Comparison of ENCODE assay signal across 7 cellular contexts in genomic region chr5:91389555-91389954, GRCh38. TPM values are rescaled to one million over a fixed set of nuclear protein-coding genes. Genes with fewer than 3 reads are reported as not detected.
DNase-seq lines count a peak whose midpoint lies in the region; ATAC-seq and TF ChIP-seq lines count a peak whose summit lies in the region.
"Not testable (repeated sequence)": the region's sequence is repeated elsewhere in the genome, so short reads cannot be mapped to it uniquely, and the experiment has no call there.

No MANE protein-coding gene starts in this region.

- peak overlapping the region; percentile 68 for H3K27ac ChIP-seq in parathyroid adenoma

- H3K9me3 ChIP-seq in T-helper 17 cell (ENCODE audit: control insufficient read depth, low read length, poor library complexity, severe bottlenecking); parathyroid adenoma (ENCODE audit: control insufficient read depth, low read length): not testable (repeated sequence)

- H3K79me2 ChIP-seq in parathyroid adenoma = not testable (repeated sequence)

- H3K36me3 ChIP-seq in parathyroid adenoma (ENCODE audit: control insufficient read depth, insufficient read depth, low read length) = not testable (repeated sequence)

- H3K27me3 Mint-ChIP-seq in T-helper 17 cell; activated T-helper 1 cell treated with anti-CD3 and anti-CD28 coated beads, Interleukin-12 subunit alpha, Interleukin-12 subunit beta, Interleukin-2, Interleukin-4 antibody, amounts not matched to agents 30 ng/mL and 10 ng/mL and 1 ng/mL, durations not matched to agents 14 hours and 24 hours and 36 hours (ENCODE audit: insufficient read depth); activated naive CD8-positive, alpha-beta T cell treated with anti-CD3 and anti-CD28 coated beads, Interleukin-2, amount 10 ng/mL, durations not matched to agents 7 days and 5 days; central memory CD8-positive, alpha-beta T cell; effector memory CD8-positive, alpha-beta T cell; natural killer cell (ENCODE audit: low read depth in 2 of 2): not testable (repeated sequence)

- H3K4me1 ChIP-seq in parathyroid adenoma = peaks cover 18% of the 10 kb centered on the region

- DNase-seq in T-helper 17 cell; activated T-helper 1 cell treated with anti-CD3 and anti-CD28 coated beads, Interleukin-12 subunit alpha, Interleukin-12 subunit beta, Interleukin-2, Interleukin-4 antibody, amounts not matched to agents 30 ng/mL and 10 ng/mL and 1 ng/mL, durations not matched to agents 14 hours and 24 hours and 36 hours (ENCODE audit: low spot score); activated naive CD8-positive, alpha-beta T cell treated with anti-CD3 and anti-CD28 coated beads, Interleukin-2, amount 10 ng/mL, durations not matched to agents 7 days and 5 days; central memory CD8-positive, alpha-beta T cell (ENCODE audit: low spot score in 2 of 2); effector memory CD8-positive, alpha-beta T cell; natural killer cell: not testable (repeated sequence)

- not testable (repeated sequence) for H3K9me3 Mint-ChIP-seq in activated T-helper 1 cell treated with anti-CD3 and anti-CD28 coated beads, Interleukin-12 subunit alpha, Interleukin-12 subunit beta, Interleukin-2, Interleukin-4 antibody, amounts not matched to agents 30 ng/mL and 10 ng/mL and 1 ng/mL, durations not matched to agents 14 hours and 24 hours and 36 hours; activated naive CD8-positive, alpha-beta T cell treated with anti-CD3 and anti-CD28 coated beads, Interleukin-2, amount 10 ng/mL, durations not matched to agents 7 days and 5 days; central memory CD8-positive, alpha-beta T cell; effector memory CD8-positive, alpha-beta T cell; natural killer cell

- not testable (repeated sequence) for H2AFZ ChIP-seq in parathyroid adenoma

- H3K36me3 Mint-ChIP-seq in T-helper 17 cell (ENCODE audit: low read depth); activated T-helper 1 cell treated with anti-CD3 and anti-CD28 coated beads, Interleukin-12 subunit alpha, Interleukin-12 subunit beta, Interleukin-2, Interleukin-4 antibody, amounts not matched to agents 30 ng/mL and 10 ng/mL and 1 ng/mL, durations not matched to agents 14 hours and 24 hours and 36 hours (ENCODE audit: low read depth); activated naive CD8-positive, alpha-beta T cell treated with anti-CD3 and anti-CD28 coated beads, Interleukin-2, amount 10 ng/mL, durations not matched to agents 7 days and 5 days; central memory CD8-positive, alpha-beta T cell (ENCODE audit: insufficient read depth); effector memory CD8-positive, alpha-beta T cell (ENCODE audit: insufficient read depth); natural killer cell: not testable (repeated sequence)

- H3K4me3 ChIP-seq in parathyroid adenoma (ENCODE audit: low read depth, low read length) = not testable (repeated sequence)

- H3K4me3 Mint-ChIP-seq in T-helper 17 cell = peak overlapping the region; percentile 65
- not testable (repeated sequence) for H3K4me3 Mint-ChIP-seq in activated T-helper 1 cell treated with anti-CD3 and anti-CD28 coated beads, Interleukin-12 subunit alpha, Interleukin-12 subunit beta, Interleukin-2, Interleukin-4 antibody, amounts not matched to agents 30 ng/mL and 10 ng/mL and 1 ng/mL, durations not matched to agents 14 hours and 24 hours and 36 hours
- H3K4me3 Mint-ChIP-seq in activated naive CD8-positive, alpha-beta T cell treated with anti-CD3 and anti-CD28 coated beads, Interleukin-2, amount 10 ng/mL, durations not matched to agents 7 days and 5 days = peak overlapping the region; percentile 53
- H3K4me3 Mint-ChIP-seq in central memory CD8-positive, alpha-beta T cell = peak overlapping the region; percentile 42
- H3K4me3 Mint-ChIP-seq in effector memory CD8-positive, alpha-beta T cell = peak overlapping the region; percentile 45 to 57
- H3K4me3 Mint-ChIP-seq in natural killer cell = peak overlapping the region; percentile 61

- intact Hi-C loops in activated T-helper 1 cell treated with anti-CD3 and anti-CD28 coated beads, Interleukin-12 subunit alpha, Interleukin-12 subunit beta, Interleukin-2, Interleukin-4 antibody, amounts not matched to agents 30 ng/mL and 10 ng/mL and 1 ng/mL, durations not matched to agents 14 hours and 24 hours and 36 hours (cut with micrococcal nuclease); natural killer cell (cut with micrococcal nuclease): not testable (repeated sequence)

- not testable (repeated sequence) for H3K4me1 Mint-ChIP-seq in T-helper 17 cell
- H3K4me1 Mint-ChIP-seq in activated T-helper 1 cell treated with anti-CD3 and anti-CD28 coated beads, Interleukin-12 subunit alpha, Interleukin-12 subunit beta, Interleukin-2, Interleukin-4 antibody, amounts not matched to agents 30 ng/mL and 10 ng/mL and 1 ng/mL, durations not matched to agents 14 hours and 24 hours and 36 hours (ENCODE audit: low read depth) = peaks cover 13% of the 10 kb centered on the region
- peaks cover 15% of the 10 kb centered on the region for H3K4me1 Mint-ChIP-seq in activated naive CD8-positive, alpha-beta T cell treated with anti-CD3 and anti-CD28 coated beads, Interleukin-2, amount 10 ng/mL, durations not matched to agents 7 days and 5 days
- H3K4me1 Mint-ChIP-seq in central memory CD8-positive, alpha-beta T cell = peaks cover 11% of the 10 kb centered on the region
- H3K4me1 Mint-ChIP-seq in effector memory CD8-positive, alpha-beta T cell (ENCODE audit: low read depth in 2 of 2) = peaks cover 11 to 14% of the 10 kb centered on the region in 2 donors
- H3K4me1 Mint-ChIP-seq in natural killer cell = peaks cover 18 to 22% of the 10 kb centered on the region in 2 donors

- H3K27ac Mint-ChIP-seq in T-helper 17 cell (peak overlapping the region; percentile 49), natural killer cell (peak overlapping the region; percentile 76 to 79)
- peak overlapping the region; percentile 6 for H3K27ac Mint-ChIP-seq in activated T-helper 1 cell treated with anti-CD3 and anti-CD28 coated beads, Interleukin-12 subunit alpha, Interleukin-12 subunit beta, Interleukin-2, Interleukin-4 antibody, amounts not matched to agents 30 ng/mL and 10 ng/mL and 1 ng/mL, durations not matched to agents 14 hours and 24 hours and 36 hours
- H3K27ac Mint-ChIP-seq in activated naive CD8-positive, alpha-beta T cell treated with anti-CD3 and anti-CD28 coated beads, Interleukin-2, amount 10 ng/mL, durations not matched to agents 7 days and 5 days = not testable (repeated sequence)
- H3K27ac Mint-ChIP-seq in central memory CD8-positive, alpha-beta T cell (ENCODE audit: low read depth) = peak overlapping the region; percentile 89
- H3K27ac Mint-ChIP-seq in effector memory CD8-positive, alpha-beta T cell = peak overlapping the region; percentile 8 to 52

- not testable (repeated sequence) for TF ChIP-seq CTCF in natural killer cell (IDR thresholded peaks at IDR 0.05); parathyroid adenoma (IDR thresholded peaks at IDR 0.05)

- not testable (repeated sequence) for H3K9ac ChIP-seq in parathyroid adenoma

- H3K4me2 ChIP-seq in parathyroid adenoma (ENCODE audit: low read length) = not testable (repeated sequence)

- ATAC-seq in T-helper 17 cell; activated naive CD8-positive, alpha-beta T cell treated with anti-CD3 and anti-CD28 coated beads, Interleukin-2, amount 10 ng/mL, durations not matched to agents 7 days and 5 days (ENCODE audit: low read depth); central memory CD8-positive, alpha-beta T cell (replicated peaks; ENCODE audit: extremely low read depth, poor library complexity, severe bottlenecking); effector memory CD8-positive, alpha-beta T cell (replicated peaks); natural killer cell: not testable (repeated sequence)

- POLR2A ChIA-PET in activated naive CD8-positive, alpha-beta T cell treated with anti-CD3 and anti-CD28 coated beads, Interleukin-2, amount 10 ng/mL, durations not matched to agents 7 days and 5 days (lab: Charles Lee) = interaction anchor here (0.7 to 1.6 kb wide), 4 partner anchors 9 to 162 kb away, joined by 3 to 7 read pairs (median 5); no protein-coding TSS in a partner anchor

- H3K27me3 ChIP-seq in parathyroid adenoma (ENCODE audit: control insufficient read depth, insufficient read depth, low read length) = not testable (repeated sequence)

RNA-seq across cellular contexts. Expression of gene ARRDC3, which starts 6.4 kb away (rescaled TPM):
- total RNA-seq in T-helper 17 cell (100 to 1,000 TPM; 173 to 200 TPM), natural killer cell (100 to 1,000 TPM; 117 to 375 (median 133) TPM)
- 10.5 and 11.5 TPM in 2 replicates for total RNA-seq in activated T-helper 1 cell treated with anti-CD3 and anti-CD28 coated beads, Interleukin-12 subunit alpha, Interleukin-12 subunit beta, Interleukin-2, Interleukin-4 antibody, amounts not matched to agents 30 ng/mL and 10 ng/mL and 1 ng/mL, durations not matched to agents 14 hours and 24 hours and 36 hours
- 10 to 100 TPM; 87.3 to 90.6 TPM for total RNA-seq in activated naive CD8-positive, alpha-beta T cell treated with anti-CD3 and anti-CD28 coated beads, Interleukin-2, amount 10 ng/mL, durations not matched to agents 7 days and 5 days
